Comparison of ENCODE assay signal across 19 cellular contexts in the genomic region with DNA sequence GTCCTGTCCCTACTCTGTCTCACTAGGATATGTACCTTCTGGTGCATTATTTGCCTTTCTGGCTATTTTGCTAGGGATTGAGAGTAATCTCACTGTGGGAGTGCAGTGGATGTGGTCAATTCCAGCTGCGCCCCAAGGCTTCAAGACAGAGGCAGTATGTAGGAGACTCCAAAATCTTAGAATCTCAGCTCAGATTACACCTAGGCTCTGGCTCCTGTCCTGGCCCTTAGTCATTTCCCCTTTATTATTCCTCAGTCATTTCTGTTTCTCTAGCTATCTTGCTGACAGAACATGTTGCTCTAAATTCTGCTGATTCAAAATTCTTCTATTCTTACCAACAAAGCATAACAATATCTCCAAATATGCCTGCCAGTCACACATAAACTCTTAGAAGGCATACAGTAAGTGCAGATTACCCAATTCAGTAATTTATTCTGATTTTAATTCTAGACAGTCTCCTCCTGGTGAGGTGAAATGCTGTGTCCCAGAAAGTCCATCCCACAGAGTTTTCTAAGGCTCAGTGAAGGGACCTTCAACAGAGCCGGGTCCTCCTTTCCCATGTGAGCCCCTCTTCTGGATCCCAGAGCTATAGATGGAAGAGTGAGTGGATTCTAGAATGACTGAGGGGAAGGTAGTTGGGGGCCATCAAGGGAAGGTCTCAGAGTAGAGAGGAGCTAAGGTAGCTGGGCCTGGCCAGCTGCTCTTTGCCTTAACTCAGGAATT. TPM values are rescaled to one million over a fixed set of nuclear protein-coding genes. Genes with fewer than 3 reads are reported as not detected.
"Had no signal": no experiment of that assay in that cellular context is flagged by ENCODE, and none has a peak within 500 bp of the region (broad histone marks: within the 10 kb centered on the region; RNA-seq: fewer than 3 reads in every experiment).

No MANE protein-coding gene starts in this region.

- ATAC-seq: left ventricle myocardium superior; naive thymus-derived CD8-positive, alpha-beta T cell; stimulated activated effector memory CD8-positive, alpha-beta T cell treated with anti-CD3 and anti-CD28 coated beads, Interleukin-12 subunit alpha, Interleukin-12 subunit beta, amount 100 ng/mL, for 72 hours had no signal

- H3K27me3 ChIP-seq: ascending aorta, thyroid gland, uterus had no signal

- H3K4me1 Mint-ChIP-seq: activated CD4-positive, alpha-beta T cell treated with anti-CD3 and anti-CD28 coated beads, Interleukin-2, amount 10 ng/mL, durations not matched to agents 7 days and 5 days; naive thymus-derived CD8-positive, alpha-beta T cell; stimulated activated effector memory CD8-positive, alpha-beta T cell treated with anti-CD3 and anti-CD28 coated beads, Interleukin-12 subunit alpha, Interleukin-12 subunit beta, amount 100 ng/mL, for 72 hours had no signal

- FAIRE-seq: endothelial cell of umbilical vein had no signal

- H3K36me3 ChIP-seq: ascending aorta, thyroid gland, uterus had no signal

- H3K4me1 ChIP-seq: ascending aorta, thyroid gland, uterus had no signal

- H3K27ac ChIP-seq: ascending aorta, thyroid gland, uterus had no signal

- H3K9me3 ChIP-seq: thyroid gland, uterus had no signal

- H3K27ac Mint-ChIP-seq: activated CD4-positive, alpha-beta T cell treated with anti-CD3 and anti-CD28 coated beads, Interleukin-2, amount 10 ng/mL, durations not matched to agents 7 days and 5 days; activated T-helper 1 cell treated with anti-CD3 and anti-CD28 coated beads, Interleukin-12 subunit alpha, Interleukin-12 subunit beta, Interleukin-2, Interleukin-4 antibody, amounts not matched to agents 30 ng/mL and 10 ng/mL and 1 ng/mL, durations not matched to agents 14 hours and 24 hours and 36 hours; naive thymus-derived CD8-positive, alpha-beta T cell; stimulated activated effector memory CD8-positive, alpha-beta T cell treated with anti-CD3 and anti-CD28 coated beads, Interleukin-12 subunit alpha, Interleukin-12 subunit beta, amount 100 ng/mL, for 72 hours had no signal

- DNase-seq: activated CD4-positive, alpha-beta T cell treated with anti-CD3 and anti-CD28 coated beads, Interleukin-2, amount 10 ng/mL, durations not matched to agents 7 days and 5 days; activated CD8-positive, alpha-beta memory T cell treated with anti-CD3 and anti-CD28 coated beads for 24 hours; activated naive CD4-positive, alpha-beta T cell; central memory CD4-positive, alpha-beta T cell; cortex of kidney; effector CD8-positive, alpha-beta T cell; hypothalamus; kidney glomerular epithelial cell; left ventricle myocardium superior; mesenchymal stem cell; naive thymus-derived CD8-positive, alpha-beta T cell; posterior cingulate gyrus; retina; thyroid gland; uterus had no signal

- H3K4me3 Mint-ChIP-seq: activated CD4-positive, alpha-beta T cell treated with anti-CD3 and anti-CD28 coated beads, Interleukin-2, amount 10 ng/mL, durations not matched to agents 7 days and 5 days; activated T-helper 1 cell treated with anti-CD3 and anti-CD28 coated beads, Interleukin-12 subunit alpha, Interleukin-12 subunit beta, Interleukin-2, Interleukin-4 antibody, amounts not matched to agents 30 ng/mL and 10 ng/mL and 1 ng/mL, durations not matched to agents 14 hours and 24 hours and 36 hours; naive thymus-derived CD8-positive, alpha-beta T cell; stimulated activated effector memory CD8-positive, alpha-beta T cell treated with anti-CD3 and anti-CD28 coated beads, Interleukin-12 subunit alpha, Interleukin-12 subunit beta, amount 100 ng/mL, for 72 hours had no signal

- H3K4me3 ChIP-seq: ascending aorta, thyroid gland, uterus had no signal

- H3K36me3 Mint-ChIP-seq: stimulated activated effector memory CD8-positive, alpha-beta T cell treated with anti-CD3 and anti-CD28 coated beads, Interleukin-12 subunit alpha, Interleukin-12 subunit beta, amount 100 ng/mL, for 72 hours had no signal

RNA-seq across cellular contexts. Expression of gene GLYATL1, which starts 24.3 kb away (rescaled TPM):
- total RNA-seq: activated CD4-positive, alpha-beta T cell treated with anti-CD3 and anti-CD28 coated beads, Interleukin-2, amount 10 ng/mL, durations not matched to agents 7 days and 5 days; activated T-helper 1 cell treated with anti-CD3 and anti-CD28 coated beads, Interleukin-12 subunit alpha, Interleukin-12 subunit beta, Interleukin-2, Interleukin-4 antibody, amounts not matched to agents 30 ng/mL and 10 ng/mL and 1 ng/mL, durations not matched to agents 14 hours and 24 hours and 36 hours; endothelial cell of umbilical vein; left ventricle myocardium superior; naive thymus-derived CD8-positive, alpha-beta T cell; thyroid gland had no signal
- polyA plus RNA-seq: endothelial cell of umbilical vein; naive thymus-derived CD8-positive, alpha-beta T cell had no signal
